ENCODE assay signal across 36 cellular contexts in the genomic region with DNA sequence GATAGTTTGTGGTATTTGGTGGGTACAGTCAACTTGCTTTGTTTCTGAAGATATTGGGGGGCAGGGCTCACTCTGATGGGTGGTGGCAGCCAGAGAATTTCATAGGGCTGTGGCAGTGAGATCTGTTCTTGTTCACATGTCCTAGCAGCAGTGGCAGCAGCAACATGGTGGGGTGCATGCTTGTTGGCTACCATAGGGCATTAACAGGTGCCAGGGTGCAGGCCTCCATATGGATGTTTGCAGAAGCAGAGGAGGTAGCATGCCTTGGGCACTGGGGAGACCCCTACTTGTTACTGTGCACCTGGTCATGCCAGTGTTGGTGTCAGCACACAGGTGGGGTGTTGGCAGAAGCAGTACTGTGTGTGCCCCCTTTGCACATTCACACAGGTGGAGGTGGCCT. TPM values are rescaled to one million over a fixed set of nuclear protein-coding genes. Genes with fewer than 3 reads are reported as not detected.
"Had no signal": no experiment of that assay in that cellular context is flagged by ENCODE, and none has a peak within 500 bp of the region (broad histone marks: within the 10 kb centered on the region; RNA-seq: fewer than 3 reads in every experiment).

No MANE protein-coding gene starts in this region.

- DNase-seq: Karpas-422, Kasumi-1, MG63, MM.1S, MV-4-11, NCI-H1048, NCI-H1092, NCI-H1092 treated with DMSO at 0.1 percent for 48 hours, NCI-H1105, NCI-H1105 treated with DMSO at 0.1 percent for 48 hours, NCI-H1417, NCI-H1417 treated with DMSO at 0.1 percent for 48 hours, NCI-H1436, NCI-H1436 treated with DMSO at 0.1 percent for 48 hours, NCI-H146, NCI-H1694, NCI-H1694 treated with DMSO at 0.1 percent for 48 hours, NCI-H187, NCI-H187 treated with DMSO at 0.1 percent for 48 hours, NCI-H1930, NCI-H2029, NCI-H2029 treated with DMSO at 0.1 percent for 48 hours, NCI-H2081, NCI-H2081 treated with DMSO at 0.1 percent for 48 hours, NCI-H2107, NCI-H2171, NCI-H2171 treated with DMSO at 0.1 percent for 48 hours, NCI-H2227 treated with DMSO at 0.1 percent for 48 hours, NCI-H226, NCI-H345, NCI-H446, NCI-H446 treated with DMSO at 0.1 percent for 48 hours, NCI-H510A had no signal

- H3K27me3 ChIP-seq: MG63 had no signal

- H3K36me3 ChIP-seq: MG63 had no signal

- H3K27ac ChIP-seq: KMS-11 had no signal

- H3K9me3 ChIP-seq: MG63 had no signal

- H3K4me3 ChIP-seq: MG63 had no signal

RNA-seq across cellular contexts. Expression of a gene that starts 38.0 kb away (rescaled TPM):
- total RNA-seq: M059J, MCF 10A had no signal
